15 cellular contexts compared by ENCODE assay signal in the genomic region with DNA sequence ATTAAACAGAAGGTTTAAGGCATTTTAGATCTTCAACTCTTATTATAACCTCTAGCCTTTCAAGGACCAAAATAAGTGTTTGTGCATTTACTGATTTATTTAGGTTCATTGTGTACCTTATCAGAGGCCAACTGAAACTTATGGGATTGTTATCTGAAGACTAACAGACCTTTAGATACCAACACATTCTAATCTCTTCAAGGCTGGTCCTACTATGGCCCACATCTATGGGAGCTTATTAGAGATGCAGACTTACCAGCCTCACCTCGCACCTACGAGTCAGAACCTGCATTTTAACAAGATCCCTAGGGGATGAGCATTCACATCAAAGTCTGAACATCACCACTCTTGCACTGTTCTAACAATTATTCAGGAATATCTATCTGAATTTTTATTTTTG. TPM values are rescaled to one million over a fixed set of nuclear protein-coding genes. Genes with fewer than 3 reads are reported as not detected.
DNase-seq lines count a peak whose midpoint lies in the region; FAIRE-seq and TF ChIP-seq lines count a peak whose summit lies in the region.
"Had no signal": no experiment of that assay in that cellular context is flagged by ENCODE, and none has a peak within 500 bp of the region (broad histone marks: within the 10 kb centered on the region; RNA-seq: fewer than 3 reads in every experiment).

No MANE protein-coding gene starts in this region.

- no peak for TF ChIP-seq CTCF in 22Rv1 (IDR thresholded peaks at IDR 0.05)
- no peak for TF ChIP-seq CTCF in Calu3 (IDR thresholded peaks at IDR 0.05; ENCODE audit: unreplicated experiment)
- no peak for TF ChIP-seq CTCF in SU-DHL-6 (IDR thresholded peaks at IDR 0.05; ENCODE audit: insufficient read depth, low read length, poor library complexity, severe bottlenecking)
- TF ChIP-seq CTCF in fibroblast of villous mesenchyme (IDR thresholded peaks at IDR 0.05; ENCODE audit: insufficient read depth, low read depth, low read length): no peak

- no peak for FAIRE-seq in GM12891 (lab: Jason Lieb, UNC)
- FAIRE-seq: colon had no signal

- H3K27me3 Mint-ChIP-seq in Calu3 (ENCODE audit: unreplicated experiment): no peaks in the 10 kb centered on the region

- peaks cover 14% of the 10 kb centered on the region for H3K4me1 Mint-ChIP-seq in Calu3 (ENCODE audit: low read depth, unreplicated experiment)

- peak overlapping the region; percentile 80 for H3K9ac ChIP-seq in SU-DHL-6 (ENCODE audit: low read length)
- H3K9ac ChIP-seq: neural progenitor cell had no signal

- no peak overlapping the region for H3K27ac Mint-ChIP-seq in Calu3 (ENCODE audit: unreplicated experiment)
- H3K27ac Mint-ChIP-seq: neural progenitor cell had no signal

- H3K4me3 ChIP-seq in SU-DHL-6 (ENCODE audit: insufficient read depth, low read length, poor library complexity, severe bottlenecking) (peak overlapping the region; percentile 94), fibroblast of villous mesenchyme (ENCODE audit: low read depth, low read length) (peak overlapping the region; percentile 96)

- CTCF ChIA-PET in Calu3 (lab: Charles Lee): interaction anchor here (1.3 kb wide), 1 partner anchor 10 kb away, joined by 4 read pairs; no protein-coding TSS in a partner anchor

- in situ Hi-C loops in G401 (cut with HindIII; ENCODE audit: low sequenced_read_pairs): no loop called here

- H3K9me2 ChIP-seq in SU-DHL-6 (replicated peaks; ENCODE audit: insufficient read depth, low read length): no peaks in the 10 kb centered on the region

- H3K36me3 Mint-ChIP-seq in Calu3 (ENCODE audit: insufficient read depth, unreplicated experiment): peaks cover 75% of the 10 kb centered on the region

- TF ChIP-seq POLR2A in GM12891 (IDR thresholded peaks at IDR 0.05; ENCODE audit: low read depth, low read length): no peak

- no peaks in the 10 kb centered on the region for H3K27me3 ChIP-seq in SU-DHL-6 (ENCODE audit: low read length)
- H3K27me3 ChIP-seq: neural progenitor cell, tibial nerve had no signal

- DNase-seq in Calu3 (no peak), fibroblast of villous mesenchyme (ENCODE audit: low read depth) (no peak), SW 1271 (lab: John Stamatoyannopoulos, UW) (no peak), NCI-H1048 (lab: John Stamatoyannopoulos, UW) (no peak), GM12891 (ENCODE audit: insufficient read length, low spot score) (no peak), G401 (ENCODE audit: low spot score) (no peak)
- DNase-seq: DMS153; hippocampal formation; NCI-H146; stimulated activated CD4-positive, alpha-beta T cell treated with anti-CD3 and anti-CD28 coated beads, Interleukin-4, amount 100 ng/mL, for 24 hours had no signal

- peaks cover 69% of the 10 kb centered on the region for H3K79me2 ChIP-seq in SU-DHL-6 (ENCODE audit: insufficient read depth, low read length)

- peak overlapping the region; percentile 78 for H3K4me2 ChIP-seq in SU-DHL-6 (ENCODE audit: low read depth, low read length, poor library complexity, severe bottlenecking)

- H3K27ac ChIP-seq in 22Rv1 (0 out of 2 replicates have a peak overlapping the region, but pooled peaks have one; percentile 82), SU-DHL-6 (ENCODE audit: low read depth, low read length) (no peak overlapping the region)
- H3K27ac ChIP-seq: neural progenitor cell, tibial nerve had no signal

- peaks cover 30% of the 10 kb centered on the region; the same call in 1 of the 2 replicates for H4K20me1 ChIP-seq in SU-DHL-6 (ENCODE audit: low read depth, low read length)

- peaks cover 42% of the 10 kb centered on the region for H3F3A ChIP-seq in SU-DHL-6 (ENCODE audit: insufficient read depth)

- BruUV-seq in Calu3 (replicated peaks; lab: Mats Ljungman, UMichigan): no TSS peak

- H3K9me3 Mint-ChIP-seq in Calu3 (ENCODE audit: low read depth, unreplicated experiment): no peaks in the 10 kb centered on the region
- H3K9me3 Mint-ChIP-seq: neural progenitor cell had no signal

- no peaks in the 10 kb centered on the region for H3K9me3 ChIP-seq in SU-DHL-6 (ENCODE audit: insufficient read depth, low read length)
- H3K9me3 ChIP-seq: tibial nerve had no signal

- H3K36me3 ChIP-seq in SU-DHL-6 (ENCODE audit: low read length): peaks cover 45% of the 10 kb centered on the region

- H3K4me3 Mint-ChIP-seq in Calu3 (ENCODE audit: low read depth, unreplicated experiment): peak overlapping the region; percentile 93

- H2AFZ ChIP-seq in SU-DHL-6 (ENCODE audit: low read depth, low read length, severe bottlenecking): no peak overlapping the region
- H2AFZ ChIP-seq: neural progenitor cell had no signal

- intact Hi-C loops in Calu3 (cut with micrococcal nuclease; ENCODE audit: unreplicated experiment): no loop called here

TF ChIP-seq in GM12891, 5 proteins besides CTCF, POLR2A, EP300 and RAD21:
- TF ChIP-seq POU2F2 (IDR thresholded peaks at IDR 0.05; ENCODE audit: low read depth, low read length) (no peak), SPI1 (IDR thresholded peaks at IDR 0.05; ENCODE audit: low read depth, low read length) (no peak), POLR2AphosphoS5 (IDR thresholded peaks at IDR 0.05; ENCODE audit: low read depth, low read length) (no peak), TAF1 (IDR thresholded peaks at IDR 0.05; ENCODE audit: low read depth, low read length) (no peak), PAX5 (IDR thresholded peaks at IDR 0.05; ENCODE audit: insufficient read depth, low read length, severe bottlenecking) (no peak)

RNA-seq across cellular contexts. Expression of a gene that starts 1.9 kb away (rescaled TPM):
- total RNA-seq in Calu3 (2022) (130 TPM in 2 replicates), fibroblast of villous mesenchyme (377 and 457 TPM in 2 replicates)
- polyA plus RNA-seq in GM12891 (2012; ENCODE audit: low read depth, missing spikeins): 65.2 TPM
- total RNA-seq in G401 (2014; rRNA removed; shearing (Covaris generic)): 188 and 246 TPM in 2 replicates

RNA-seq across cellular contexts. Expression of a gene that starts 33.6 kb away (rescaled TPM):
- total RNA-seq in Calu3 (2022): 37.1 and 42.9 TPM in 2 replicates
- total RNA-seq in fibroblast of villous mesenchyme: 24.2 and 25.4 TPM in 2 replicates
- polyA plus RNA-seq in GM12891 (2012; ENCODE audit: low read depth, missing spikeins): 19.0 TPM
- total RNA-seq in G401 (2014; rRNA removed; shearing (Covaris generic)): 11.4 and 30.3 TPM in 2 replicates

RNA-seq across cellular contexts. Expression of a gene that starts 34.2 kb away (rescaled TPM):
- total RNA-seq in Calu3 (2022) (5.3 and 7.2 TPM in 2 replicates), fibroblast of villous mesenchyme (2.2 and 2.6 TPM in 2 replicates)
- 12.0 TPM for polyA plus RNA-seq in GM12891 (2012; ENCODE audit: low read depth, missing spikeins)
- 2.2 and 19.6 TPM in 2 replicates for total RNA-seq in G401 (2014; rRNA removed; shearing (Covaris generic))
